In genomic region chr20:49812463-49813304, GRCh38 we compare ENCODE assay signal across 8 cellular contexts. TPM values are rescaled to one million over a fixed set of nuclear protein-coding genes. Genes with fewer than 3 reads are reported as not detected.
DNase-seq lines count a peak whose midpoint lies in the region; ATAC-seq and TF ChIP-seq lines count a peak whose summit lies in the region.

Gene SLC9A8, plus strand, starts transcription at chr20:49812828. Its CDS starts 95 bp downstream, at chr20:49812923.

- DNase-seq in NCI-H1048 (lab: John Stamatoyannopoulos, UW) (peak; percentile 63), SKM-1 treated with dmso at 0.1 percent for 144 hours (lab: John Stamatoyannopoulos, UW; ENCODE audit: unreplicated experiment) (peak; percentile 70), Right ventricle myocardium inferior (ENCODE audit: missing footprints) (peak; percentile 92), ovary (peak; percentile 87 to 92 (median 89)), thyroid gland (peak; percentile 84 to 87)
- DNase-seq in activated naive CD8-positive, alpha-beta T cell treated with anti-CD3 and anti-CD28 coated beads for 36 hours, result peak; percentile 85

- no peaks in the 10 kb centered on the region for H3K9me3 Mint-ChIP-seq in activated naive CD8-positive, alpha-beta T cell treated with anti-CD3 and anti-CD28 coated beads for 36 hours

- WGBS in ovary, 3 donors, result 0 to 1% (median 0%) methylated on average over 55 to 62 of the region's 62 CpGs
- WGBS in thyroid gland, 2 donors, result 1 to 2% methylated on average over 7 to 48 of the region's 62 CpGs

- no peak for TF ChIP-seq EP300 in ovary (IDR thresholded peaks at IDR 0.05)

- peak within 1 kb of the TSS; percentile 81 for H3K4me3 ChIP-seq in ovary
- H3K4me3 ChIP-seq in thyroid gland (replicated peaks in 1 of 3), result peak within 1 kb of the TSS; percentile 16 to 89 (median 53)

- H3K27ac Mint-ChIP-seq in activated naive CD8-positive, alpha-beta T cell treated with anti-CD3 and anti-CD28 coated beads for 36 hours, result peak within 1 kb of the TSS; percentile 95

- H3K4me3 Mint-ChIP-seq in activated naive CD8-positive, alpha-beta T cell treated with anti-CD3 and anti-CD28 coated beads for 36 hours, result peak within 1 kb of the TSS; percentile 95

- intact Hi-C loops in Right ventricle myocardium inferior (cut with DNase I) (loop anchor here (1.0 to 5.0 kb wide), 4 partner anchors 100 to 197 kb away; no protein-coding TSS in a partner anchor), ovary (cut with DNase I) (no loop called here), thyroid gland (cut with DNase I) (no loop called here)

- H3K36me3 Mint-ChIP-seq in activated naive CD8-positive, alpha-beta T cell treated with anti-CD3 and anti-CD28 coated beads for 36 hours, result peaks cover 24% of the 10 kb centered on the region

- H3K4me1 ChIP-seq in ovary (ENCODE audit: insufficient read depth) (peaks cover 6% of the 10 kb centered on the region), thyroid gland (peaks cover 10 to 16% of the 10 kb centered on the region in 2 donors)

- no peaks in the 10 kb centered on the region for H3K27me3 ChIP-seq in ovary
- H3K27me3 ChIP-seq in thyroid gland, result no peaks in the 10 kb centered on the region

- peak; percentile 88 for ATAC-seq in HG02588 (IDR thresholded peaks at IDR 0.05; ENCODE audit: unreplicated experiment)
- peak; percentile 97 for ATAC-seq in Right ventricle myocardium inferior

- TF ChIP-seq CTCF in ovary (IDR thresholded peaks at IDR 0.05) (peak in 2 of 3 donors; percentile 19 to 79), thyroid gland (IDR thresholded peaks at IDR 0.05) (peak in 4 of 6 experiments; percentile 26 to 45 (median 40))

- H3K27me3 Mint-ChIP-seq in activated naive CD8-positive, alpha-beta T cell treated with anti-CD3 and anti-CD28 coated beads for 36 hours, result no peaks in the 10 kb centered on the region

- H3K36me3 ChIP-seq in ovary (no peaks in the 10 kb centered on the region), thyroid gland (no peaks in the 10 kb centered on the region)

- peak; percentile 76 for TF ChIP-seq POLR2A in GM10847 (IDR thresholded peaks at IDR 0.05; ENCODE audit: extremely low read depth, insufficient read length)
- peak; percentile 73 for TF ChIP-seq POLR2A in ovary (IDR thresholded peaks at IDR 0.05)
- TF ChIP-seq POLR2A in thyroid gland (IDR thresholded peaks at IDR 0.05), result peak in 1 of 2 donors; percentile 65

- H3K9me3 ChIP-seq in ovary (no peaks in the 10 kb centered on the region), thyroid gland (no peaks in the 10 kb centered on the region)

- H3K27ac ChIP-seq in ovary, result peak within 1 kb of the TSS; percentile 54 to 67
- H3K27ac ChIP-seq in thyroid gland, result peak within 1 kb of the TSS; percentile 70 to 95 (median 81)

- H3K4me1 Mint-ChIP-seq in activated naive CD8-positive, alpha-beta T cell treated with anti-CD3 and anti-CD28 coated beads for 36 hours, result peaks cover 26% of the 10 kb centered on the region

RNA-seq across cellular contexts. Expression of gene SLC9A8, which starts in this region (rescaled TPM):
- 10 to 100 TPM in 1 of 2 experiments, 1 to 10 TPM in 1; 9.9 to 10.9 TPM for total RNA-seq in activated naive CD8-positive, alpha-beta T cell treated with anti-CD3 and anti-CD28 coated beads for 36 hours
- total RNA-seq in Right ventricle myocardium inferior, result 4.7 TPM
- total RNA-seq in ovary, result 10 to 100 TPM in 1 of 7 donors, 1 to 10 TPM in 6; 3.9 to 11.4 (median 7.8) TPM
- 1 to 10 TPM; 5.4 to 5.7 TPM for polyA plus RNA-seq in ovary
- total RNA-seq in thyroid gland, result 10 to 100 TPM; 12.0 to 20.2 (median 16.1) TPM

Comparison
In these comparisons a context has a peak if more than half of its experiments do, and no peak if none do; other contexts are left out.
1. Peak in every context shown above with its lines: DNase-seq, ATAC-seq, H3K4me3 ChIP-seq and H3K27ac ChIP-seq.